8 cellular contexts compared by ENCODE assay signal in genomic region chr5:176647030-176647869, GRCh38. TPM values are rescaled to one million over a fixed set of nuclear protein-coding genes. Genes with fewer than 3 reads are reported as not detected.
DNase-seq lines count a peak whose midpoint lies in the region; ATAC-seq and TF ChIP-seq lines count a peak whose summit lies in the region.

Gene TSPAN17, plus strand, starts transcription at chr5:176647484. Its CDS starts 132 bp downstream, at chr5:176647616.

- H3K9me3 ChIP-seq in mucosa of stomach (ENCODE audit: control insufficient read depth, low read length): no peaks in the 10 kb centered on the region

- H3K36me3 ChIP-seq in mucosa of stomach (ENCODE audit: control insufficient read depth, insufficient read depth, low read length): no peaks in the 10 kb centered on the region

- peak; percentile 78 for TF ChIP-seq POLR2A in erythroblast (IDR thresholded peaks at IDR 0.05; ENCODE audit: low read length)

- H3K4me1 ChIP-seq in mucosa of stomach (ENCODE audit: control insufficient read depth, insufficient read depth, low read length): peaks cover 18% of the 10 kb centered on the region

- peak; percentile 98 for DNase-seq in DMS53 treated with DMSO at 0.1 percent for 48 hours (lab: John Stamatoyannopoulos, UW; ENCODE audit: unreplicated experiment)
- DNase-seq in KG1 (lab: John Stamatoyannopoulos, UW): peak; percentile 97
- peak; percentile 100 for DNase-seq in activated T-cell treated with anti-CD3 and anti-CD28 coated beads, Interleukin-2, amount 50 U/mL, for 24 hours
- DNase-seq in erythroblast (lab: John Stamatoyannopoulos, UW): peak; percentile 99 to 100
- peak; percentile 93 to 97 for DNase-seq in stimulated activated CD8-positive, alpha-beta memory T cell treated with anti-CD3 and anti-CD28 coated beads, Interleukin-7, amount 100 ng/mL, for 1 hour (ENCODE audit: low read depth in 2 of 2)

- peak within 1 kb of the TSS; percentile 92 for H3K9ac ChIP-seq in mucosa of stomach (ENCODE audit: low read length)

- H3K4me3 ChIP-seq in mucosa of stomach (ENCODE audit: low read length): peak within 1 kb of the TSS; percentile 96

- H3K27me3 ChIP-seq in mucosa of stomach (ENCODE audit: control insufficient read depth, insufficient read depth, low read length): peaks cover 7% of the 10 kb centered on the region

- H3K4me3 Mint-ChIP-seq in activated T-cell treated with anti-CD3 and anti-CD28 coated beads, Interleukin-2, amount 50 U/mL, for 24 hours: peak within 1 kb of the TSS; percentile 87

- no peaks in the 10 kb centered on the region for H3K27me3 Mint-ChIP-seq in activated T-cell treated with anti-CD3 and anti-CD28 coated beads, Interleukin-2, amount 50 U/mL, for 24 hours

- peaks cover 9% of the 10 kb centered on the region for H3K36me3 Mint-ChIP-seq in activated T-cell treated with anti-CD3 and anti-CD28 coated beads, Interleukin-2, amount 50 U/mL, for 24 hours (ENCODE audit: low read depth)

- peak within 1 kb of the TSS; percentile 94 for H3K27ac Mint-ChIP-seq in activated T-cell treated with anti-CD3 and anti-CD28 coated beads, Interleukin-2, amount 50 U/mL, for 24 hours

- peaks cover 56% of the 10 kb centered on the region for H3K4me1 Mint-ChIP-seq in activated T-cell treated with anti-CD3 and anti-CD28 coated beads, Interleukin-2, amount 50 U/mL, for 24 hours (ENCODE audit: low read depth)

- peak; percentile 98 for ATAC-seq in GM21723 (IDR thresholded peaks at IDR 0.05; ENCODE audit: unreplicated experiment)

- no peaks in the 10 kb centered on the region for H3K9me3 Mint-ChIP-seq in activated T-cell treated with anti-CD3 and anti-CD28 coated beads, Interleukin-2, amount 50 U/mL, for 24 hours

TF ChIP-seq in PFSK-1, 5 proteins besides CTCF, POLR2A, EP300 and RAD21:
- TF ChIP-seq FOXP2 (optimal IDR thresholded peaks at IDR 0.05; ENCODE audit: borderline replicate concordance, extremely low read depth, extremely low read length, insufficient read depth): peak; percentile 79
- peak; percentile 90 for TF ChIP-seq POLR2AphosphoS5 (IDR thresholded peaks at IDR 0.05; ENCODE audit: low read depth, low read length)
- no peak for TF ChIP-seq SIN3A (IDR thresholded peaks at IDR 0.05; ENCODE audit: borderline replicate concordance, insufficient read depth, low read length)

RNA-seq across cellular contexts. Expression of gene TSPAN17, which starts in this region (rescaled TPM):
- polyA plus RNA-seq in PFSK-1 (2012; ENCODE audit: insufficient read length, low read depth): 30.7 TPM

Comparison
In these comparisons a context has a peak if more than half of its experiments do, and no peak if none do; other contexts are left out.
1. Peak in every context shown above with its lines: DNase-seq, ATAC-seq and H3K4me3 ChIP-seq.